Comparison of ENCODE assay signal across 7 cellular contexts in genomic region chr4:169189968-169190367, GRCh38.
DNase-seq lines count a peak whose midpoint lies in the region; ATAC-seq, FAIRE-seq and TF ChIP-seq lines count a peak whose summit lies in the region.
"Not testable (repeated sequence)": the region's sequence is repeated elsewhere in the genome, so short reads cannot be mapped to it uniquely, and the experiment has no call there.

No MANE protein-coding gene starts in this region.

- peaks cover 54% of the 10 kb centered on the region for H3K79me2 ChIP-seq in keratinocyte (ENCODE audit: control insufficient read depth, insufficient read depth, low read length)

- peaks cover 16% of the 10 kb centered on the region for H3K4me1 ChIP-seq in keratinocyte (ENCODE audit: control insufficient read depth, extremely low read depth, insufficient read depth, low read length)

- 0 out of 2 replicates have a peak overlapping the region, but pooled peaks have one; percentile 59 for H3K4me3 ChIP-seq in GM08714 (ENCODE audit: low read length)
- H3K4me3 ChIP-seq in keratinocyte (ENCODE audit: control insufficient read depth in 2 of 3, extremely low read depth in 1 of 3, insufficient read depth in 2 of 3, low read depth in 1 of 3, low read length in 3 of 3) = not testable (repeated sequence)

- H3K4me2 ChIP-seq in keratinocyte (ENCODE audit: control insufficient read depth, extremely low read depth, insufficient read depth, low read depth, low read length) = not testable (repeated sequence)

- FAIRE-seq in keratinocyte (lab: Jason Lieb, UNC) = peak; percentile 51

- H3K27ac ChIP-seq in keratinocyte (ENCODE audit: control insufficient read depth, insufficient read depth, low read length) = not testable (repeated sequence)

- H4K20me1 ChIP-seq in keratinocyte (ENCODE audit: control insufficient read depth, extremely low read depth, insufficient read depth, low read length) = not testable (repeated sequence)

- not testable (repeated sequence) for TF ChIP-seq CTCF in activated B cell treated with CpG ODN at 0.5 μM for 24 hours (IDR thresholded peaks at IDR 0.05); keratinocyte (optimal IDR thresholded peaks at IDR 0.05 in 1 of 3, IDR thresholded peaks at IDR 0.05 in 1 of 3, conservative IDR thresholded peaks at IDR 0.05 in 1 of 3; ENCODE audit: extremely low read depth in 1 of 3, insufficient read depth in 2 of 3, low read length in 3 of 3); type B pancreatic cell (conservative IDR thresholded peaks at IDR 0.05)

- H3K4me1 Mint-ChIP-seq in activated B cell treated with CpG ODN at 0.5 μM for 24 hours (peaks cover 21% of the 10 kb centered on the region), type B pancreatic cell (ENCODE audit: unreplicated experiment) (peaks cover 12% of the 10 kb centered on the region)

- POLR2A ChIA-PET in activated B cell treated with CpG ODN at 0.5 μM for 24 hours (lab: Charles Lee) = not testable (repeated sequence)

- intact Hi-C loops in activated B cell treated with CpG ODN at 0.5 μM for 24 hours (cut with micrococcal nuclease) = not testable (repeated sequence)

- DNase-seq in activated B cell treated with CpG ODN at 0.5 μM for 24 hours; keratinocyte (ENCODE audit: low read depth, low spot score); type B pancreatic cell (ENCODE audit: extremely low spot score, unreplicated experiment): not testable (repeated sequence)

- not testable (repeated sequence) for H3K27me3 Mint-ChIP-seq in activated B cell treated with CpG ODN at 0.5 μM for 24 hours, type B pancreatic cell

- not testable (repeated sequence) for H3K9ac ChIP-seq in keratinocyte (ENCODE audit: control insufficient read depth, extremely low read depth, insufficient read depth, low read length)

- not testable (repeated sequence) for H3K36me3 ChIP-seq in keratinocyte (ENCODE audit: control insufficient read depth in 2 of 2, extremely low read depth in 1 of 2, insufficient read depth in 2 of 2, low read length in 2 of 2)

- H3K27me3 ChIP-seq in keratinocyte (ENCODE audit: control insufficient read depth, extremely low read depth, insufficient read depth, low read length) = not testable (repeated sequence)

- not testable (repeated sequence) for H3K9me3 ChIP-seq in keratinocyte (ENCODE audit: control insufficient read depth, low read depth, low read length)

- H3K36me3 Mint-ChIP-seq in activated B cell treated with CpG ODN at 0.5 μM for 24 hours (ENCODE audit: low read depth); type B pancreatic cell: not testable (repeated sequence)

- ATAC-seq in GM18499 (IDR thresholded peaks at IDR 0.05; ENCODE audit: insufficient read depth, unreplicated experiment) = peak; percentile 9
- ATAC-seq in GM21723 (IDR thresholded peaks at IDR 0.05; ENCODE audit: unreplicated experiment) = peak; percentile 48
- ATAC-seq in HG03175 (IDR thresholded peaks at IDR 0.05; ENCODE audit: unreplicated experiment) = peak; percentile 31
- ATAC-seq in activated B cell treated with CpG ODN at 0.5 μM for 24 hours (ENCODE audit: low read depth) = not testable (repeated sequence)

- H3K9me1 ChIP-seq in keratinocyte (ENCODE audit: control insufficient read depth, extremely low read depth, insufficient read depth, low read length) = not testable (repeated sequence)

- not testable (repeated sequence) for H2AFZ ChIP-seq in keratinocyte (ENCODE audit: control insufficient read depth, low read length)

- peak overlapping the region; percentile 2 for H3K4me3 Mint-ChIP-seq in activated B cell treated with CpG ODN at 0.5 μM for 24 hours
- peak overlapping the region; percentile 1 for H3K4me3 Mint-ChIP-seq in type B pancreatic cell

- dilution Hi-C loops in keratinocyte (cut with MboI; ENCODE audit: extremely low pct_ligation_motif_present, low sequenced_read_pairs) = not testable (repeated sequence)

- CTCF ChIA-PET in activated B cell treated with CpG ODN at 0.5 μM for 24 hours (lab: Charles Lee) = not testable (repeated sequence)

- peaks cover 12% of the 10 kb centered on the region for H3K9me3 Mint-ChIP-seq in activated B cell treated with CpG ODN at 0.5 μM for 24 hours
- not testable (repeated sequence) for H3K9me3 Mint-ChIP-seq in type B pancreatic cell

- peak overlapping the region; percentile 14 for H3K27ac Mint-ChIP-seq in activated B cell treated with CpG ODN at 0.5 μM for 24 hours
- peak overlapping the region; percentile 36 for H3K27ac Mint-ChIP-seq in type B pancreatic cell
